9 cellular contexts compared by ENCODE assay signal in genomic region chr2:170525566-170525900, GRCh38.
DNase-seq lines count a peak whose midpoint lies in the region; ATAC-seq lines count a peak whose summit lies in the region.
"Had no signal": no experiment of that assay in that cellular context is flagged by ENCODE, and none has a peak within 500 bp of the region (broad histone marks: within the 10 kb centered on the region; RNA-seq: fewer than 3 reads in every experiment).

No MANE protein-coding gene starts in this region.

- no peaks in the 10 kb centered on the region for H3K27me3 ChIP-seq in NT2/D1 (ENCODE audit: insufficient read depth, insufficient read length)
- no peaks in the 10 kb centered on the region for H3K27me3 ChIP-seq in muscle layer of duodenum (ENCODE audit: low read depth, low read length)

- ATAC-seq in esophagus mucosa, result peak; percentile 95
- ATAC-seq in HG02852 (IDR thresholded peaks at IDR 0.05; ENCODE audit: unreplicated experiment), result no peak
- no peak for ATAC-seq in GM21528 (IDR thresholded peaks at IDR 0.05; ENCODE audit: low FRiP score, unreplicated experiment)

- no peak overlapping the region for H3K9ac ChIP-seq in NT2/D1 (ENCODE audit: insufficient read length, low read depth)

- DNase-seq in AG08395 (ENCODE audit: low spot score) (peak; percentile 96), NT2/D1 (ENCODE audit: low read depth, low spot score) (peak; percentile 68)
- DNase-seq in activated effector memory CD4-positive, alpha-beta T cell treated with Interleukin-2 at 50 U/mL for 16 hours, result no peak
- DNase-seq in stimulated activated CD4-positive, alpha-beta T cell treated with anti-CD3 and anti-CD28 coated beads, Interleukin-2, amount 100 ng/mL, for 24 hours, result no peak
- DNase-seq: T-helper 9 cell had no signal

- H3K36me3 ChIP-seq in NT2/D1 (ENCODE audit: insufficient read depth, insufficient read length, low read length) (no peaks in the 10 kb centered on the region), muscle layer of duodenum (ENCODE audit: control insufficient read depth in 1 of 2, insufficient read depth in 2 of 2, low read length in 2 of 2) (no peaks in the 10 kb centered on the region)

- H3K4me1 ChIP-seq in NT2/D1 (ENCODE audit: insufficient read depth, insufficient read length) (peaks cover 8% of the 10 kb centered on the region), muscle layer of duodenum (ENCODE audit: control insufficient read depth in 1 of 2, insufficient read depth in 2 of 2, low read length in 2 of 2) (peaks cover 4 to 25% of the 10 kb centered on the region in 2 donors)

- H3K9me3 ChIP-seq in NT2/D1 (ENCODE audit: insufficient read depth, low read length) (0 out of 2 replicates have a peak, but pooled peaks cover 3% of the 10 kb centered on the region), muscle layer of duodenum (ENCODE audit: control insufficient read depth in 1 of 2, low read length in 2 of 2) (no peaks in the 10 kb centered on the region)

- peak overlapping the region; percentile 4 for H3K27ac ChIP-seq in muscle layer of duodenum (ENCODE audit: low read length)

- H3K4me3 ChIP-seq in NT2/D1 (ENCODE audit: insufficient read length, low read depth), result no peak overlapping the region
- H3K4me3 ChIP-seq in muscle layer of duodenum (ENCODE audit: low read depth in 1 of 2, low read length in 2 of 2), result no peak overlapping the region

Comparison
In these comparisons a context has a peak if more than half of its experiments do, and no peak if none do; other contexts are left out.
1. DNase-seq: peak in AG08395 (single experiment) and NT2/D1 (single experiment); none in activated effector memory CD4-positive, alpha-beta T cell treated with Interleukin-2 at 50 U/mL for 16 hours (single experiment) and stimulated activated CD4-positive, alpha-beta T cell treated with anti-CD3 and anti-CD28 coated beads, Interleukin-2, amount 100 ng/mL, for 24 hours (0 of 2).